ENCODE assay signal across 23 cellular contexts in the genomic region with DNA sequence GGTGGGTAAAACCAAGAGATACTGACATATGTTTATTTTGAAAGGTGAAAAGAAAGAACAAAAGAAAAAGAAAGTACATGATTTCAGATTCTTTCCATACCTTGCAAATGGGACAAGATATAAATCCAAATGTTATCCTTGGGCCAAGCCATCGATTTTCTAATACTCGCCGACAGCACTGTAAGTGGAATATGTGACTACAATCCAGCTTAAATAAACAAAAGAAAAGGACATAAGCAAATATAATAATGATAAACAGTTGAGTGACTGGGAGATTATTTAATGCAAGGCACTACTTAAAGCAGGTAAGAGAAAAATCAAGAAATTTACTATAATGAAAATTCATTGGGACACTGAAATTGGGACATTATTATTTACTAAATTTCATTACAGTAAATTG. TPM values are rescaled to one million over a fixed set of nuclear protein-coding genes. Genes with fewer than 3 reads are reported as not detected.
DNase-seq lines count a peak whose midpoint lies in the region; ATAC-seq and TF ChIP-seq lines count a peak whose summit lies in the region.
"Had no signal": no experiment of that assay in that cellular context is flagged by ENCODE, and none has a peak within 500 bp of the region (broad histone marks: within the 10 kb centered on the region; RNA-seq: fewer than 3 reads in every experiment).

No MANE protein-coding gene starts in this region.

- H3K4me1 ChIP-seq in HAP-1, result no peaks in the 10 kb centered on the region
- H3K4me1 ChIP-seq: SJCRH30 had no signal

- no peaks in the 10 kb centered on the region for H3K9me3 Mint-ChIP-seq in activated CD4-positive, alpha-beta T cell treated with anti-CD3 and anti-CD28 coated beads, Interleukin-2, amount 10 ng/mL, durations not matched to agents 24 days and 14 days
- H3K9me3 Mint-ChIP-seq in activated T-helper 17 cell treated with anti-CD3 and anti-CD28 coated beads, Interleukin-2, amount 50 U/mL, for 72 hours, result no peaks in the 10 kb centered on the region
- no peaks in the 10 kb centered on the region for H3K9me3 Mint-ChIP-seq in nephron progenitor cell
- H3K9me3 Mint-ChIP-seq: H9, HFFc6 had no signal

- no peak for ATAC-seq in activated T-helper 17 cell treated with anti-CD3 and anti-CD28 coated beads, Interleukin-2, amount 50 U/mL, for 72 hours (replicated peaks)
- no peak for ATAC-seq in HG02973 (IDR thresholded peaks at IDR 0.05; ENCODE audit: unreplicated experiment)
- ATAC-seq in GM21786 (IDR thresholded peaks at IDR 0.05; ENCODE audit: unreplicated experiment), result no peak
- ATAC-seq: Right ventricle myocardium inferior had no signal

- no peaks in the 10 kb centered on the region for H3K27me3 ChIP-seq in HAP-1 (ENCODE audit: low read depth)
- H3K27me3 ChIP-seq: SJCRH30 had no signal

- no peak overlapping the region for H3K4me3 Mint-ChIP-seq in activated CD4-positive, alpha-beta T cell treated with anti-CD3 and anti-CD28 coated beads, Interleukin-2, amount 10 ng/mL, durations not matched to agents 24 days and 14 days
- no peak overlapping the region for H3K4me3 Mint-ChIP-seq in activated T-helper 17 cell treated with anti-CD3 and anti-CD28 coated beads, Interleukin-2, amount 50 U/mL, for 72 hours
- no peak overlapping the region for H3K4me3 Mint-ChIP-seq in nephron progenitor cell
- H3K4me3 Mint-ChIP-seq: CD4-positive, CD25-positive, alpha-beta regulatory T cell; H9; HFFc6 had no signal

- H3K36me3 ChIP-seq in HAP-1 (replicated peaks), result peaks cover 30% of the 10 kb centered on the region

- DNase-seq in activated CD4-positive, alpha-beta T cell treated with anti-CD3 and anti-CD28 coated beads, Interleukin-2, amount 10 ng/mL, durations not matched to agents 24 days and 14 days, result no peak
- DNase-seq in activated CD4-positive, alpha-beta T cell treated with anti-CD3 and anti-CD28 coated beads, Interleukin-2, amount 50 U/mL, for 4 hours, result no peak
- DNase-seq in nephron progenitor cell, result no peak
- DNase-seq in HAP-1 (ENCODE audit: low spot score in 2 of 2), result no peak
- DNase-seq: CD4-positive, CD25-positive, alpha-beta regulatory T cell; COR-L47; GM23248; H9; HFFc6; Karpas-422; NCI-H1092; NCI-H1417 treated with DMSO at 0.1 percent for 48 hours; NCI-H1694 treated with DMSO at 0.1 percent for 48 hours; NCI-H2081; NCI-H2227 treated with DMSO at 0.1 percent for 48 hours; NCI-H526 treated with DMSO at 0.1 percent for 48 hours; PC-9; SJCRH30 had no signal

- peak overlapping the region; percentile 25 for H3K27ac Mint-ChIP-seq in activated CD4-positive, alpha-beta T cell treated with anti-CD3 and anti-CD28 coated beads, Interleukin-2, amount 10 ng/mL, durations not matched to agents 24 days and 14 days
- H3K27ac Mint-ChIP-seq in activated T-helper 17 cell treated with anti-CD3 and anti-CD28 coated beads, Interleukin-2, amount 50 U/mL, for 72 hours, result peak overlapping the region; percentile 26
- peak overlapping the region; percentile 58 for H3K27ac Mint-ChIP-seq in nephron progenitor cell
- H3K27ac Mint-ChIP-seq: H9, HFFc6 had no signal

- H3K36me3 Mint-ChIP-seq in activated CD4-positive, alpha-beta T cell treated with anti-CD3 and anti-CD28 coated beads, Interleukin-2, amount 10 ng/mL, durations not matched to agents 24 days and 14 days (ENCODE audit: low read depth), result peaks cover 44% of the 10 kb centered on the region
- peaks cover 87% of the 10 kb centered on the region for H3K36me3 Mint-ChIP-seq in activated T-helper 17 cell treated with anti-CD3 and anti-CD28 coated beads, Interleukin-2, amount 50 U/mL, for 72 hours (ENCODE audit: low read depth)
- H3K36me3 Mint-ChIP-seq in nephron progenitor cell (ENCODE audit: low read depth), result peaks cover 34% of the 10 kb centered on the region

- no peak overlapping the region for H3K4me3 ChIP-seq in HAP-1
- H3K4me3 ChIP-seq: GM23248, PC-9, SJCRH30 had no signal

- no peaks in the 10 kb centered on the region for H3K27me3 Mint-ChIP-seq in activated CD4-positive, alpha-beta T cell treated with anti-CD3 and anti-CD28 coated beads, Interleukin-2, amount 10 ng/mL, durations not matched to agents 24 days and 14 days
- H3K27me3 Mint-ChIP-seq in activated T-helper 17 cell treated with anti-CD3 and anti-CD28 coated beads, Interleukin-2, amount 50 U/mL, for 72 hours, result no peaks in the 10 kb centered on the region
- H3K27me3 Mint-ChIP-seq in nephron progenitor cell (ENCODE audit: low read depth, poor library complexity), result no peaks in the 10 kb centered on the region
- H3K27me3 Mint-ChIP-seq: CD4-positive, CD25-positive, alpha-beta regulatory T cell had no signal

- intact Hi-C loops in activated CD4-positive, alpha-beta T cell treated with anti-CD3 and anti-CD28 coated beads, Interleukin-2, amount 10 ng/mL, durations not matched to agents 24 days and 14 days (cut with micrococcal nuclease), result no loop called here

- peak overlapping the region; percentile 43 for H3K27ac ChIP-seq in 22Rv1
- H3K27ac ChIP-seq: GM23248, PC-9, SJCRH30 had no signal

- H3K9me3 ChIP-seq in HAP-1, result no peaks in the 10 kb centered on the region
- H3K9me3 ChIP-seq: SJCRH30 had no signal

- TF ChIP-seq CTCF in 22Rv1 (IDR thresholded peaks at IDR 0.05), result no peak
- no peak for TF ChIP-seq CTCF in nephron progenitor cell (IDR thresholded peaks at IDR 0.05)

- no peaks in the 10 kb centered on the region for H3K4me1 Mint-ChIP-seq in activated CD4-positive, alpha-beta T cell treated with anti-CD3 and anti-CD28 coated beads, Interleukin-2, amount 10 ng/mL, durations not matched to agents 24 days and 14 days
- peaks cover 5% of the 10 kb centered on the region for H3K4me1 Mint-ChIP-seq in activated T-helper 17 cell treated with anti-CD3 and anti-CD28 coated beads, Interleukin-2, amount 50 U/mL, for 72 hours
- peaks cover 24% of the 10 kb centered on the region for H3K4me1 Mint-ChIP-seq in nephron progenitor cell
- H3K4me1 Mint-ChIP-seq: CD4-positive, CD25-positive, alpha-beta regulatory T cell; H9 had no signal

- in situ Hi-C loops in HAP-1 (cut with MboI; ENCODE audit: low sequenced_read_pairs), result no loop called here

RNA-seq across cellular contexts. Expression of a gene that starts 29.9 kb away (rescaled TPM):
- total RNA-seq in activated CD4-positive, alpha-beta T cell treated with anti-CD3 and anti-CD28 coated beads, Interleukin-2, amount 10 ng/mL, durations not matched to agents 24 days and 14 days, result 36.0 and 41.6 TPM in 2 replicates
- 10 to 100 TPM; 38.9 to 53.3 TPM for total RNA-seq in activated T-helper 17 cell treated with anti-CD3 and anti-CD28 coated beads, Interleukin-2, amount 50 U/mL, for 72 hours
